In genomic region chr3:4856986-4857385, GRCh38 we compare ENCODE assay signal across 19 cellular contexts.
"Had no signal": no experiment of that assay in that cellular context is flagged by ENCODE, and none has a peak within 500 bp of the region (broad histone marks: within the 10 kb centered on the region; RNA-seq: fewer than 3 reads in every experiment).

No MANE protein-coding gene starts in this region.

- H3K4me3 ChIP-seq: adrenal gland, lower lobe of right lung, right lobe of liver, spleen had no signal

- H3K27me3 ChIP-seq: adrenal gland, neutrophil, right lobe of liver, spleen had no signal

- H3K36me3 ChIP-seq: adrenal gland, lower lobe of right lung, neutrophil, right lobe of liver, spleen had no signal

- H3K27ac ChIP-seq: adrenal gland, epithelial cell of prostate, lower lobe of right lung, neutrophil, spleen had no signal

- DNase-seq: activated CD8-positive, alpha-beta memory T cell treated with anti-CD3 and anti-CD28 coated beads, Interleukin-2, amount 50 U/mL, for 48 hours; activated CD8-positive, alpha-beta T cell treated with anti-CD3 and anti-CD28 coated beads for 36 hours; activated naive CD4-positive, alpha-beta T cell treated with anti-CD3 and anti-CD28 coated beads for 36 hours; adrenal gland; central memory CD4-positive, alpha-beta T cell; cortex of kidney; effector memory CD4-positive, alpha-beta T cell; hippocampal formation; kidney glomerular epithelial cell; lower lobe of right lung; midbrain; naive B cell; right lobe of liver; spleen; stimulated activated CD4-positive, alpha-beta T cell treated with anti-CD3 and anti-CD28 coated beads, Interleukin-2, amount 100 ng/mL, for 24 hours; stimulated activated naive CD4-positive, alpha-beta T cell treated with Interleukin-2 at 50 U/mL for 16 hours; T-helper 9 cell had no signal

- H3K9me3 ChIP-seq: neutrophil, right lobe of liver had no signal

- ATAC-seq: activated CD8-positive, alpha-beta T cell treated with anti-CD3 and anti-CD28 coated beads for 36 hours; lower lobe of right lung had no signal
